Comparison of ENCODE assay signal across 3 cellular contexts in the genomic region with DNA sequence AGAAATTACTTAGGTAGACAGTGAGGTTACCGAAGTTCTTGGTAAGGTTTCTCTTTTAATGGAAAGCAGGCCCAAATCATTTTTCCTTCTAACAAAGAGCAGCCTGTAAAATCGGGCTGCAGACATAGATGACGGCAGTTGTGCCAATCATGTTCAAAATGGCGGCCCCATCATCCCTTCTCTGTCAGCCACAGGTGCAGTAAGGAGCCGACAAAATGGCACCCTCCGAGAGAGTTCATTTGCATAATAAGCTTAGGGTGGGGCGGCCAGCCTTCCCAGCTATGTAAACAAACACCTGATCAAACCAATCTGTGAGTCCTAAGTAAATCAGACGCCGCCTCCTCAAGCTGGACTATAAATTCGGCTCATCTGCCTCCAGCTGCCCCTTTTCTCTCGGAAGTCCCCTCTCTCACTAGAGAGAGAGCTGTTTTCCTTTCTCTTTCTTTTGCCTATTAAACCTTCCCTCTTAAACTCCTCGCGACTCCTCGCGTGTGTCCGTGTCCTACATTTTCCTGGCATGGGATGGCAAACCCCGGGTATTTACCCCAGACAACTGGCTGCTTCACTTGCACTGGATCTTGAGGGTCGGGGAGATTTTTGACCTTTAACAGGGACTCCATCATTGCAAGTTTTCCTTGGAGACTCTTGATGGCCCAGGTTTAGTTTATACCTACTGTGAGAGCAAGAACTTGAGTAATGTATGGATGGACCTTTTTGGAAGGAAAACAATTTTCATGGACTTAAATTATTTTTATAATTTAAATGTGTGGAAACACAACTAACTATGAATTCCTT.
TF ChIP-seq lines count a peak whose summit lies in the region.

No MANE protein-coding gene starts in this region.

TF ChIP-seq in SK-N-SH, 30 proteins besides CTCF, POLR2A, EP300 and RAD21 (continued from another document):
- TF ChIP-seq, protein P1, sequence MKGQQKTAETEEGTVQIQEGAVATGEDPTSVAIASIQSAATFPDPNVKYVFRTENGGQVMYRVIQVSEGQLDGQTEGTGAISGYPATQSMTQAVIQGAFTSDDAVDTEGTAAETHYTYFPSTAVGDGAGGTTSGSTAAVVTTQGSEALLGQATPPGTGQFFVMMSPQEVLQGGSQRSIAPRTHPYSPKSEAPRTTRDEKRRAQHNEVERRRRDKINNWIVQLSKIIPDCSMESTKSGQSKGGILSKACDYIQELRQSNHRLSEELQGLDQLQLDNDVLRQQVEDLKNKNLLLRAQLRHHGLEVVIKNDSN (IDR thresholded peaks at IDR 0.05; ENCODE audit: borderline replicate concordance, low read depth) = no peak
- TF ChIP-seq FOXM1 (IDR thresholded peaks at IDR 0.05; ENCODE audit: low read depth) (no peak), TAF1 (IDR thresholded peaks at IDR 0.05; ENCODE audit: borderline replicate concordance, low read depth, low read length) (no peak), ELF1 (IDR thresholded peaks at IDR 0.05) (no peak), TCF12 (IDR thresholded peaks at IDR 0.05) (no peak), NRF1 (IDR thresholded peaks at IDR 0.05; ENCODE audit: low read depth, low read length) (no peak), NFIC (IDR thresholded peaks at IDR 0.05; ENCODE audit: borderline replicate concordance) (no peak), MXI1 (IDR thresholded peaks at IDR 0.05; ENCODE audit: low read depth, low read length) (no peak), GABPA (IDR thresholded peaks at IDR 0.05; ENCODE audit: low read depth) (no peak), JUND (IDR thresholded peaks at IDR 0.05) (no peak), GATA2 (CRISPR knock-in tag; IDR thresholded peaks at IDR 0.05) (no peak), CHD2 (IDR thresholded peaks at IDR 0.05; ENCODE audit: low read length, partially characterized antibody) (no peak)
- TF ChIP-seq, protein P2, sequence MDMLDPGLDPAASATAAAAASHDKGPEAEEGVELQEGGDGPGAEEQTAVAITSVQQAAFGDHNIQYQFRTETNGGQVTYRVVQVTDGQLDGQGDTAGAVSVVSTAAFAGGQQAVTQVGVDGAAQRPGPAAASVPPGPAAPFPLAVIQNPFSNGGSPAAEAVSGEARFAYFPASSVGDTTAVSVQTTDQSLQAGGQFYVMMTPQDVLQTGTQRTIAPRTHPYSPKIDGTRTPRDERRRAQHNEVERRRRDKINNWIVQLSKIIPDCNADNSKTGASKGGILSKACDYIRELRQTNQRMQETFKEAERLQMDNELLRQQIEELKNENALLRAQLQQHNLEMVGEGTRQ (IDR thresholded peaks at IDR 0.05; ENCODE audit: borderline replicate concordance, low read depth, low read length) = no peak
- TF ChIP-seq, protein P3, sequence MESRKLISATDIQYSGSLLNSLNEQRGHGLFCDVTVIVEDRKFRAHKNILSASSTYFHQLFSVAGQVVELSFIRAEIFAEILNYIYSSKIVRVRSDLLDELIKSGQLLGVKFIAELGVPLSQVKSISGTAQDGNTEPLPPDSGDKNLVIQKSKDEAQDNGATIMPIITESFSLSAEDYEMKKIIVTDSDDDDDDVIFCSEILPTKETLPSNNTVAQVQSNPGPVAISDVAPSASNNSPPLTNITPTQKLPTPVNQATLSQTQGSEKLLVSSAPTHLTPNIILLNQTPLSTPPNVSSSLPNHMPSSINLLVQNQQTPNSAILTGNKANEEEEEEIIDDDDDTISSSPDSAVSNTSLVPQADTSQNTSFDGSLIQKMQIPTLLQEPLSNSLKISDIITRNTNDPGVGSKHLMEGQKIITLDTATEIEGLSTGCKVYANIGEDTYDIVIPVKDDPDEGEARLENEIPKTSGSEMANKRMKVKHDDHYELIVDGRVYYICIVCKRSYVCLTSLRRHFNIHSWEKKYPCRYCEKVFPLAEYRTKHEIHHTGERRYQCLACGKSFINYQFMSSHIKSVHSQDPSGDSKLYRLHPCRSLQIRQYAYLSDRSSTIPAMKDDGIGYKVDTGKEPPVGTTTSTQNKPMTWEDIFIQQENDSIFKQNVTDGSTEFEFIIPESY (IDR thresholded peaks at IDR 0.05; ENCODE audit: borderline replicate concordance, low read depth) = no peak
- TF ChIP-seq, protein P4, sequence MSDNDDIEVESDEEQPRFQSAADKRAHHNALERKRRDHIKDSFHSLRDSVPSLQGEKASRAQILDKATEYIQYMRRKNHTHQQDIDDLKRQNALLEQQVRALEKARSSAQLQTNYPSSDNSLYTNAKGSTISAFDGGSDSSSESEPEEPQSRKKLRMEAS (IDR thresholded peaks at IDR 0.05; ENCODE audit: low read depth) = no peak

TF ChIP-seq in SK-N-SH treated with all-trans-retinoic acid at 6 μM for 48 hours, 23 proteins besides CTCF, POLR2A, EP300 and RAD21:
- TF ChIP-seq, protein P5, sequence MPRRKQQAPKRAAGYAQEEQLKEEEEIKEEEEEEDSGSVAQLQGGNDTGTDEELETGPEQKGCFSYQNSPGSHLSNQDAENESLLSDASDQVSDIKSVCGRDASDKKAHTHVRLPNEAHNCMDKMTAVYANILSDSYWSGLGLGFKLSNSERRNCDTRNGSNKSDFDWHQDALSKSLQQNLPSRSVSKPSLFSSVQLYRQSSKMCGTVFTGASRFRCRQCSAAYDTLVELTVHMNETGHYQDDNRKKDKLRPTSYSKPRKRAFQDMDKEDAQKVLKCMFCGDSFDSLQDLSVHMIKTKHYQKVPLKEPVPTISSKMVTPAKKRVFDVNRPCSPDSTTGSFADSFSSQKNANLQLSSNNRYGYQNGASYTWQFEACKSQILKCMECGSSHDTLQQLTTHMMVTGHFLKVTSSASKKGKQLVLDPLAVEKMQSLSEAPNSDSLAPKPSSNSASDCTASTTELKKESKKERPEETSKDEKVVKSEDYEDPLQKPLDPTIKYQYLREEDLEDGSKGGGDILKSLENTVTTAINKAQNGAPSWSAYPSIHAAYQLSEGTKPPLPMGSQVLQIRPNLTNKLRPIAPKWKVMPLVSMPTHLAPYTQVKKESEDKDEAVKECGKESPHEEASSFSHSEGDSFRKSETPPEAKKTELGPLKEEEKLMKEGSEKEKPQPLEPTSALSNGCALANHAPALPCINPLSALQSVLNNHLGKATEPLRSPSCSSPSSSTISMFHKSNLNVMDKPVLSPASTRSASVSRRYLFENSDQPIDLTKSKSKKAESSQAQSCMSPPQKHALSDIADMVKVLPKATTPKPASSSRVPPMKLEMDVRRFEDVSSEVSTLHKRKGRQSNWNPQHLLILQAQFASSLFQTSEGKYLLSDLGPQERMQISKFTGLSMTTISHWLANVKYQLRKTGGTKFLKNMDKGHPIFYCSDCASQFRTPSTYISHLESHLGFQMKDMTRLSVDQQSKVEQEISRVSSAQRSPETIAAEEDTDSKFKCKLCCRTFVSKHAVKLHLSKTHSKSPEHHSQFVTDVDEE (CRISPR knock-in tag; IDR thresholded peaks at IDR 0.05) = no peak
- TF ChIP-seq ZFP30 (CRISPR knock-in tag; IDR thresholded peaks at IDR 0.05) = no peak

TF ChIP-seq in WTC11, 78 proteins besides CTCF, POLR2A, EP300 and RAD21 (continued from another document):
- TF ChIP-seq, protein P6, sequence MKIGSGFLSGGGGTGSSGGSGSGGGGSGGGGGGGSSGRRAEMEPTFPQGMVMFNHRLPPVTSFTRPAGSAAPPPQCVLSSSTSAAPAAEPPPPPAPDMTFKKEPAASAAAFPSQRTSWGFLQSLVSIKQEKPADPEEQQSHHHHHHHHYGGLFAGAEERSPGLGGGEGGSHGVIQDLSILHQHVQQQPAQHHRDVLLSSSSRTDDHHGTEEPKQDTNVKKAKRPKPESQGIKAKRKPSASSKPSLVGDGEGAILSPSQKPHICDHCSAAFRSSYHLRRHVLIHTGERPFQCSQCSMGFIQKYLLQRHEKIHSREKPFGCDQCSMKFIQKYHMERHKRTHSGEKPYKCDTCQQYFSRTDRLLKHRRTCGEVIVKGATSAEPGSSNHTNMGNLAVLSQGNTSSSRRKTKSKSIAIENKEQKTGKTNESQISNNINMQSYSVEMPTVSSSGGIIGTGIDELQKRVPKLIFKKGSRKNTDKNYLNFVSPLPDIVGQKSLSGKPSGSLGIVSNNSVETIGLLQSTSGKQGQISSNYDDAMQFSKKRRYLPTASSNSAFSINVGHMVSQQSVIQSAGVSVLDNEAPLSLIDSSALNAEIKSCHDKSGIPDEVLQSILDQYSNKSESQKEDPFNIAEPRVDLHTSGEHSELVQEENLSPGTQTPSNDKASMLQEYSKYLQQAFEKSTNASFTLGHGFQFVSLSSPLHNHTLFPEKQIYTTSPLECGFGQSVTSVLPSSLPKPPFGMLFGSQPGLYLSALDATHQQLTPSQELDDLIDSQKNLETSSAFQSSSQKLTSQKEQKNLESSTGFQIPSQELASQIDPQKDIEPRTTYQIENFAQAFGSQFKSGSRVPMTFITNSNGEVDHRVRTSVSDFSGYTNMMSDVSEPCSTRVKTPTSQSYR (CRISPR knock-in tag; IDR thresholded peaks at IDR 0.05) = no peak
- TF ChIP-seq, protein P7, sequence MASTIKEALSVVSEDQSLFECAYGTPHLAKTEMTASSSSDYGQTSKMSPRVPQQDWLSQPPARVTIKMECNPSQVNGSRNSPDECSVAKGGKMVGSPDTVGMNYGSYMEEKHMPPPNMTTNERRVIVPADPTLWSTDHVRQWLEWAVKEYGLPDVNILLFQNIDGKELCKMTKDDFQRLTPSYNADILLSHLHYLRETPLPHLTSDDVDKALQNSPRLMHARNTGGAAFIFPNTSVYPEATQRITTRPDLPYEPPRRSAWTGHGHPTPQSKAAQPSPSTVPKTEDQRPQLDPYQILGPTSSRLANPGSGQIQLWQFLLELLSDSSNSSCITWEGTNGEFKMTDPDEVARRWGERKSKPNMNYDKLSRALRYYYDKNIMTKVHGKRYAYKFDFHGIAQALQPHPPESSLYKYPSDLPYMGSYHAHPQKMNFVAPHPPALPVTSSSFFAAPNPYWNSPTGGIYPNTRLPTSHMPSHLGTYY (CRISPR knock-in tag; IDR thresholded peaks at IDR 0.05) = no peak
- TF ChIP-seq ZNF317 (CRISPR knock-in tag; IDR thresholded peaks at IDR 0.05; ENCODE audit: borderline replicate concordance, low read depth) (no peak), CBFB (CRISPR knock-in tag; IDR thresholded peaks at IDR 0.05; ENCODE audit: low read depth) (no peak), SMAD3 (CRISPR knock-in tag; IDR thresholded peaks at IDR 0.05; ENCODE audit: borderline replicate concordance) (no peak), FOXP1 (CRISPR knock-in tag; IDR thresholded peaks at IDR 0.05; ENCODE audit: borderline replicate concordance) (no peak), GABPB1 (CRISPR knock-in tag; IDR thresholded peaks at IDR 0.05) (no peak), JAZF1 (CRISPR knock-in tag; IDR thresholded peaks at IDR 0.05) (no peak), RORB (CRISPR knock-in tag; IDR thresholded peaks at IDR 0.05) (no peak), IRF2 (CRISPR knock-in tag; IDR thresholded peaks at IDR 0.05; ENCODE audit: borderline replicate concordance, low read depth) (no peak), NFYB (CRISPR knock-in tag; conservative IDR thresholded peaks at IDR 0.05; ENCODE audit: low read depth) (no peak), NFE2L1 (CRISPR knock-in tag; IDR thresholded peaks at IDR 0.05) (no peak), ELF4 (CRISPR knock-in tag; IDR thresholded peaks at IDR 0.05; ENCODE audit: low read depth) (no peak), ZNF416 (CRISPR knock-in tag; IDR thresholded peaks at IDR 0.05) (no peak)
- TF ChIP-seq, protein P8, sequence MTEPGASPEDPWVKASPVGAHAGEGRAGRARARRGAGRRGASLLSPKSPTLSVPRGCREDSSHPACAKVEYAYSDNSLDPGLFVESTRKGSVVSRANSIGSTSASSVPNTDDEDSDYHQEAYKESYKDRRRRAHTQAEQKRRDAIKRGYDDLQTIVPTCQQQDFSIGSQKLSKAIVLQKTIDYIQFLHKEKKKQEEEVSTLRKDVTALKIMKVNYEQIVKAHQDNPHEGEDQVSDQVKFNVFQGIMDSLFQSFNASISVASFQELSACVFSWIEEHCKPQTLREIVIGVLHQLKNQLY (CRISPR knock-in tag; IDR thresholded peaks at IDR 0.05) = no peak
- TF ChIP-seq, protein P9, sequence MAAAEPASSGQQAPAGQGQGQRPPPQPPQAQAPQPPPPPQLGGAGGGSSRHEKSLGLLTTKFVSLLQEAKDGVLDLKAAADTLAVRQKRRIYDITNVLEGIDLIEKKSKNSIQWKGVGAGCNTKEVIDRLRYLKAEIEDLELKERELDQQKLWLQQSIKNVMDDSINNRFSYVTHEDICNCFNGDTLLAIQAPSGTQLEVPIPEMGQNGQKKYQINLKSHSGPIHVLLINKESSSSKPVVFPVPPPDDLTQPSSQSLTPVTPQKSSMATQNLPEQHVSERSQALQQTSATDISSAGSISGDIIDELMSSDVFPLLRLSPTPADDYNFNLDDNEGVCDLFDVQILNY (CRISPR knock-in tag; IDR thresholded peaks at IDR 0.05) = no peak
- TF ChIP-seq, protein P10, sequence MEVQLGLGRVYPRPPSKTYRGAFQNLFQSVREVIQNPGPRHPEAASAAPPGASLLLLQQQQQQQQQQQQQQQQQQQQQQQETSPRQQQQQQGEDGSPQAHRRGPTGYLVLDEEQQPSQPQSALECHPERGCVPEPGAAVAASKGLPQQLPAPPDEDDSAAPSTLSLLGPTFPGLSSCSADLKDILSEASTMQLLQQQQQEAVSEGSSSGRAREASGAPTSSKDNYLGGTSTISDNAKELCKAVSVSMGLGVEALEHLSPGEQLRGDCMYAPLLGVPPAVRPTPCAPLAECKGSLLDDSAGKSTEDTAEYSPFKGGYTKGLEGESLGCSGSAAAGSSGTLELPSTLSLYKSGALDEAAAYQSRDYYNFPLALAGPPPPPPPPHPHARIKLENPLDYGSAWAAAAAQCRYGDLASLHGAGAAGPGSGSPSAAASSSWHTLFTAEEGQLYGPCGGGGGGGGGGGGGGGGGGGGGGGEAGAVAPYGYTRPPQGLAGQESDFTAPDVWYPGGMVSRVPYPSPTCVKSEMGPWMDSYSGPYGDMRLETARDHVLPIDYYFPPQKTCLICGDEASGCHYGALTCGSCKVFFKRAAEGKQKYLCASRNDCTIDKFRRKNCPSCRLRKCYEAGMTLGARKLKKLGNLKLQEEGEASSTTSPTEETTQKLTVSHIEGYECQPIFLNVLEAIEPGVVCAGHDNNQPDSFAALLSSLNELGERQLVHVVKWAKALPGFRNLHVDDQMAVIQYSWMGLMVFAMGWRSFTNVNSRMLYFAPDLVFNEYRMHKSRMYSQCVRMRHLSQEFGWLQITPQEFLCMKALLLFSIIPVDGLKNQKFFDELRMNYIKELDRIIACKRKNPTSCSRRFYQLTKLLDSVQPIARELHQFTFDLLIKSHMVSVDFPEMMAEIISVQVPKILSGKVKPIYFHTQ (CRISPR knock-in tag; IDR thresholded peaks at IDR 0.05) = no peak
- TF ChIP-seq, protein P11, sequence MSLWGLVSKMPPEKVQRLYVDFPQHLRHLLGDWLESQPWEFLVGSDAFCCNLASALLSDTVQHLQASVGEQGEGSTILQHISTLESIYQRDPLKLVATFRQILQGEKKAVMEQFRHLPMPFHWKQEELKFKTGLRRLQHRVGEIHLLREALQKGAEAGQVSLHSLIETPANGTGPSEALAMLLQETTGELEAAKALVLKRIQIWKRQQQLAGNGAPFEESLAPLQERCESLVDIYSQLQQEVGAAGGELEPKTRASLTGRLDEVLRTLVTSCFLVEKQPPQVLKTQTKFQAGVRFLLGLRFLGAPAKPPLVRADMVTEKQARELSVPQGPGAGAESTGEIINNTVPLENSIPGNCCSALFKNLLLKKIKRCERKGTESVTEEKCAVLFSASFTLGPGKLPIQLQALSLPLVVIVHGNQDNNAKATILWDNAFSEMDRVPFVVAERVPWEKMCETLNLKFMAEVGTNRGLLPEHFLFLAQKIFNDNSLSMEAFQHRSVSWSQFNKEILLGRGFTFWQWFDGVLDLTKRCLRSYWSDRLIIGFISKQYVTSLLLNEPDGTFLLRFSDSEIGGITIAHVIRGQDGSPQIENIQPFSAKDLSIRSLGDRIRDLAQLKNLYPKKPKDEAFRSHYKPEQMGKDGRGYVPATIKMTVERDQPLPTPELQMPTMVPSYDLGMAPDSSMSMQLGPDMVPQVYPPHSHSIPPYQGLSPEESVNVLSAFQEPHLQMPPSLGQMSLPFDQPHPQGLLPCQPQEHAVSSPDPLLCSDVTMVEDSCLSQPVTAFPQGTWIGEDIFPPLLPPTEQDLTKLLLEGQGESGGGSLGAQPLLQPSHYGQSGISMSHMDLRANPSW (CRISPR knock-in tag; conservative IDR thresholded peaks at IDR 0.05; ENCODE audit: low read depth) = no peak
